ENCODE assay signal across 8 cellular contexts in genomic region chr1:40507973-40508372, GRCh38. TPM values are rescaled to one million over a fixed set of nuclear protein-coding genes. Genes with fewer than 3 reads are reported as not detected.
DNase-seq lines count a peak whose midpoint lies in the region; ATAC-seq and TF ChIP-seq lines count a peak whose summit lies in the region.

No MANE protein-coding gene starts in this region.

- H3K27ac ChIP-seq in CD8-positive, alpha-beta memory T cell (ENCODE audit: low read depth, low read length), result peak overlapping the region; percentile 60
- H3K27ac ChIP-seq in RWPE1, result peak overlapping the region; percentile 78
- peak overlapping the region in 1 of 2 donors; percentile 35 for H3K27ac ChIP-seq in ovary

- peaks cover 10% of the 10 kb centered on the region for H3K4me1 ChIP-seq in CD8-positive, alpha-beta memory T cell (ENCODE audit: insufficient read depth, low read length)
- H3K4me1 ChIP-seq in ovary (ENCODE audit: insufficient read depth), result peaks cover 3% of the 10 kb centered on the region

- no peak for DNase-seq in CD8-positive, alpha-beta memory T cell
- DNase-seq in RWPE1 (ENCODE audit: low spot score) (no peak), epithelial cell of proximal tubule (ENCODE audit: low read depth) (no peak), ovary (no peak), activated gamma-delta T cell (lab: John Stamatoyannopoulos, UW) (no peak), NCI-H1930 (lab: John Stamatoyannopoulos, UW) (no peak)

- H3K9me3 ChIP-seq in CD8-positive, alpha-beta memory T cell (ENCODE audit: low read length), result peaks cover 7% of the 10 kb centered on the region
- H3K9me3 ChIP-seq in ovary, result peaks cover 0 to 4% of the 10 kb centered on the region in 2 donors

- no peaks in the 10 kb centered on the region for H3K27me3 ChIP-seq in CD8-positive, alpha-beta memory T cell (ENCODE audit: insufficient read depth, low read length, poor library complexity, severe bottlenecking)
- H3K27me3 ChIP-seq in ovary, result no peaks in the 10 kb centered on the region

- peaks cover 4% of the 10 kb centered on the region for H3K36me3 ChIP-seq in CD8-positive, alpha-beta memory T cell (ENCODE audit: insufficient read depth, low read length)
- H3K36me3 ChIP-seq in ovary, result no peaks in the 10 kb centered on the region

- TF ChIP-seq CTCF in RWPE1 (conservative IDR thresholded peaks at IDR 0.05; ENCODE audit: low read depth) (no peak), epithelial cell of proximal tubule (conservative IDR thresholded peaks at IDR 0.05; ENCODE audit: low read depth, low read length) (no peak), ovary (IDR thresholded peaks at IDR 0.05) (no peak)

- peak overlapping the region; percentile 88 to 94 (median 90) for H3K4me3 Mint-ChIP-seq in CD8-positive, alpha-beta memory T cell

- POLR2A ChIA-PET in CD8-positive, alpha-beta memory T cell (lab: Charles Lee), result interaction anchor here (1.4 to 1.8 kb wide), 3 partner anchors 23 to 58 kb away, joined by 3 to 4 read pairs (median 4); partner anchors contain the start of genes ZFP69B and ZNF684
- POLR2A ChIA-PET in RWPE1 (lab: Yijun Ruan, JAX; ENCODE audit: low non-redundant PET), result interaction anchor here (0.8 kb wide), 1 partner anchor 54 kb away, joined by 3 read pairs; no protein-coding TSS in a partner anchor

- TF ChIP-seq EP300 in ovary (IDR thresholded peaks at IDR 0.05), result no peak

- H3K4me1 Mint-ChIP-seq in CD8-positive, alpha-beta memory T cell, result peaks cover 15 to 26% (median 24%) of the 10 kb centered on the region in 3 donors

- peaks cover 14 to 38% (median 28%) of the 10 kb centered on the region in 5 donors for H3K9me3 Mint-ChIP-seq in CD8-positive, alpha-beta memory T cell

- peak overlapping the region; percentile 87 for H3K4me3 ChIP-seq in CD8-positive, alpha-beta memory T cell (ENCODE audit: low read length)
- peak overlapping the region; percentile 78 for H3K4me3 ChIP-seq in epithelial cell of proximal tubule (ENCODE audit: low read depth, low read length)
- peak overlapping the region; percentile 55 for H3K4me3 ChIP-seq in ovary

- H3K36me3 Mint-ChIP-seq in CD8-positive, alpha-beta memory T cell, result peaks cover 16 to 38% (median 34%) of the 10 kb centered on the region in 3 donors

- TF ChIP-seq POLR2A in ovary (IDR thresholded peaks at IDR 0.05), result no peak

- H3K27ac Mint-ChIP-seq in CD8-positive, alpha-beta memory T cell, result peak overlapping the region; percentile 63 to 96 (median 86)

- intact Hi-C loops in ovary (cut with DNase I), result no loop called here

- WGBS in ovary, 3 donors, result 62 to 66% (median 63%) methylated on average over 6 of the region's 6 CpGs

- ATAC-seq in GM21619 (IDR thresholded peaks at IDR 0.05; ENCODE audit: unreplicated experiment) (no peak), HG02840 (IDR thresholded peaks at IDR 0.05; ENCODE audit: low FRiP score, unreplicated experiment) (no peak)

- CTCF ChIA-PET in CD8-positive, alpha-beta memory T cell (lab: Charles Lee), result interaction anchor here (0.7 to 0.8 kb wide), 2 partner anchors 346 to 377 kb away, joined by 3 read pairs; partner anchors contain the start of gene RLF
- CTCF ChIA-PET in RWPE1 (lab: Yijun Ruan, JAX), result interaction anchor here (0.6 kb wide), 2 partner anchors 180 to 818 kb away, joined by 3 read pairs; no protein-coding TSS in a partner anchor

- H3K27me3 Mint-ChIP-seq in CD8-positive, alpha-beta memory T cell, result peaks cover 0 to 1% of the 10 kb centered on the region in 2 donors

RNA-seq across cellular contexts. Expression of gene EXO5, which starts 0.6 kb away (rescaled TPM):
- 10 to 100 TPM; 14.7 to 14.9 TPM for total RNA-seq in CD8-positive, alpha-beta memory T cell
- 8.3 TPM for polyA plus RNA-seq in CD8-positive, alpha-beta memory T cell
- total RNA-seq in epithelial cell of proximal tubule (6.9 and 7.3 TPM in 2 replicates), ovary (1 to 10 TPM; 3.7 to 7.5 (median 6.7) TPM)
- 1 to 10 TPM; 4.7 to 8.7 TPM for polyA plus RNA-seq in ovary

RNA-seq across cellular contexts. Expression of gene ZNF684, which starts 23.5 kb away (rescaled TPM):
- total RNA-seq in CD8-positive, alpha-beta memory T cell, result 1 to 10 TPM; 4.5 to 4.7 TPM
- polyA plus RNA-seq in CD8-positive, alpha-beta memory T cell, result 5.9 TPM
- total RNA-seq in epithelial cell of proximal tubule, result 3.9 and 4.8 TPM in 2 replicates
- 1 to 10 TPM; 2.5 to 5.1 (median 3.2) TPM for total RNA-seq in ovary
- polyA plus RNA-seq in ovary, result 1 to 10 TPM; 2.7 to 3.8 TPM

RNA-seq across cellular contexts. Expression of gene ZFP69, which starts 30.9 kb away (rescaled TPM):
- 1 to 10 TPM; 2.8 to 2.9 TPM for total RNA-seq in CD8-positive, alpha-beta memory T cell
- 5.4 TPM for polyA plus RNA-seq in CD8-positive, alpha-beta memory T cell
- total RNA-seq in epithelial cell of proximal tubule (0.58 and 2.6 TPM in 2 replicates), ovary (1 to 10 TPM; 2.3 to 5.4 (median 3.6) TPM)
- 1 to 10 TPM; 1.9 to 4.5 TPM for polyA plus RNA-seq in ovary

RNA-seq across cellular contexts. Expression of gene ZFP69B, which starts 57.7 kb away (rescaled TPM):
- total RNA-seq in CD8-positive, alpha-beta memory T cell, result 1 to 10 TPM; 5.6 to 5.9 TPM
- 2.3 TPM for polyA plus RNA-seq in CD8-positive, alpha-beta memory T cell
- 2.6 and 4.1 TPM in 2 replicates for total RNA-seq in epithelial cell of proximal tubule
- 1 to 10 TPM in 5 of 7 donors, under 1 TPM in 2; 0.60 to 3.4 (median 1.2) TPM for total RNA-seq in ovary
- 1 to 10 TPM in 1 of 2 donors, under 1 TPM in 1; 0.64 to 1.5 TPM for polyA plus RNA-seq in ovary
